Comparison of ENCODE assay signal across 2 cellular contexts in genomic region chr14:57408634-57409033, GRCh38.
TF ChIP-seq lines count a peak whose summit lies in the region.

No MANE protein-coding gene starts in this region.

TF ChIP-seq in liver, 16 proteins besides CTCF, POLR2A, EP300 and RAD21 (continued from another document):
- TF ChIP-seq HNF4G (IDR thresholded peaks at IDR 0.05) (no peak), EGR1 (IDR thresholded peaks at IDR 0.05; ENCODE audit: low read depth in 2 of 2) (no peak), YY1 (IDR thresholded peaks at IDR 0.05) (no peak), HNF4A (conservative IDR thresholded peaks at IDR 0.05) (peak; percentile 20 to 70), ZBTB33 (IDR thresholded peaks at IDR 0.05) (no peak)
TF ChIP-seq in liver: peak in this region for 1.

TF ChIP-seq in HepG2, 621 proteins besides CTCF, POLR2A, EP300 and RAD21 (continued from another document):
- TF ChIP-seq ETS1 (CRISPR knock-in tag; IDR thresholded peaks at IDR 0.05) (no peak), ISL2 (CRISPR knock-in tag; IDR thresholded peaks at IDR 0.05) (no peak), HMGXB3 (CRISPR knock-in tag; IDR thresholded peaks at IDR 0.05; ENCODE audit: borderline replicate concordance) (no peak), ZNF256 (CRISPR knock-in tag; conservative IDR thresholded peaks at IDR 0.05) (no peak), ZBTB43 (CRISPR knock-in tag; conservative IDR thresholded peaks at IDR 0.05) (no peak), SRSF4 (IDR thresholded peaks at IDR 0.05; ENCODE audit: low read depth, low read length, poor library complexity, severe bottlenecking) (no peak), ZSCAN31 (CRISPR knock-in tag; IDR thresholded peaks at IDR 0.05; ENCODE audit: low read depth) (no peak), KLF11 (CRISPR knock-in tag; IDR thresholded peaks at IDR 0.05) (no peak), ZNF703 (CRISPR knock-in tag; IDR thresholded peaks at IDR 0.05; ENCODE audit: borderline replicate concordance) (no peak), SALL2 (CRISPR knock-in tag; IDR thresholded peaks at IDR 0.05) (no peak), HOMEZ (CRISPR knock-in tag; IDR thresholded peaks at IDR 0.05; ENCODE audit: low read depth) (no peak), NR1H2 (CRISPR knock-in tag; IDR thresholded peaks at IDR 0.05; ENCODE audit: borderline replicate concordance, low read depth) (no peak), FOXK1 (CRISPR knock-in tag; IDR thresholded peaks at IDR 0.05; ENCODE audit: borderline replicate concordance, low read depth) (no peak), PAF1 (CRISPR knock-in tag; IDR thresholded peaks at IDR 0.05) (no peak), ASH2L (IDR thresholded peaks at IDR 0.05; ENCODE audit: insufficient read length, low read depth, low read length) (no peak), DRAP1 (CRISPR knock-in tag; IDR thresholded peaks at IDR 0.05) (no peak)
